In the genomic region with DNA sequence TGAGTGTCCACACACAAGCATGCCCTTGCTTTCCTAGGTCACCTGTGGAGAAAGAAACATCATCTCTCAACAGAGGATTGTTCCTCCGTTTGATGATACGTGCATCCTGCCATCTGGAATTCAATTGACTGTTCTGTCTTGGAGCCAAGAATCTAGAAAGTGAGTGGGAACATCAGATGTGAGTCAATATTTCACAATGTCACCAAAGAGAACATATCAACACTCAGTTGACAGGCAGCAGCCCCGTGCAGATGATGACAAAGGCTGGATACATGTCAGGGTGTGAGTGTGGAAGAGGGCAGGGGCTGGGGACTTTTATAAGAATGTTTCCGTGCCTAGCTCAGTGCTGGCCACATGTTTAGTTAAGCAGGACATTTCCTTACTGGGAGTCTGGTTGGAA, we compare ENCODE assay signal across 21 cellular contexts.
DNase-seq lines count a peak whose midpoint lies in the region; ATAC-seq and TF ChIP-seq lines count a peak whose summit lies in the region.
"Had no signal": no experiment of that assay in that cellular context is flagged by ENCODE, and none has a peak within 500 bp of the region (broad histone marks: within the 10 kb centered on the region; RNA-seq: fewer than 3 reads in every experiment).

No MANE protein-coding gene starts in this region.

- H3K9me3 Mint-ChIP-seq in activated CD8-positive, alpha-beta T cell treated with anti-CD3 and anti-CD28 coated beads for 36 hours, result no peaks in the 10 kb centered on the region
- H3K9me3 Mint-ChIP-seq: GM23338, neural crest cell had no signal

- H3K4me1 Mint-ChIP-seq in activated CD8-positive, alpha-beta T cell treated with anti-CD3 and anti-CD28 coated beads for 36 hours (ENCODE audit: low read depth), result no peaks in the 10 kb centered on the region
- H3K4me1 Mint-ChIP-seq: GM23338, neural crest cell had no signal

- CTCF ChIA-PET in activated CD8-positive, alpha-beta T cell treated with anti-CD3 and anti-CD28 coated beads for 36 hours (lab: Charles Lee), result interaction anchor here (1.5 to 2.0 kb wide), 2 partner anchors 10 to 104 kb away, joined by 3 to 7 read pairs; no protein-coding TSS in a partner anchor

- H3K4me3 Mint-ChIP-seq in activated CD8-positive, alpha-beta T cell treated with anti-CD3 and anti-CD28 coated beads for 36 hours, result no peak overlapping the region
- H3K4me3 Mint-ChIP-seq: GM23338, neural crest cell had no signal

- no peak overlapping the region for H3K4me3 ChIP-seq in epithelial cell of proximal tubule (ENCODE audit: low read depth, low read length)
- H3K4me3 ChIP-seq: adrenal gland, GM23338, heart right ventricle, tibial artery had no signal

- H3K36me3 Mint-ChIP-seq in activated CD8-positive, alpha-beta T cell treated with anti-CD3 and anti-CD28 coated beads for 36 hours (ENCODE audit: low read depth), result no peaks in the 10 kb centered on the region

- H3K27me3 Mint-ChIP-seq in activated CD8-positive, alpha-beta T cell treated with anti-CD3 and anti-CD28 coated beads for 36 hours, result peaks cover 2% of the 10 kb centered on the region

- no peak for TF ChIP-seq CTCF in epithelial cell of proximal tubule (conservative IDR thresholded peaks at IDR 0.05; ENCODE audit: low read depth, low read length)
- no peak for TF ChIP-seq CTCF in activated CD8-positive, alpha-beta T cell treated with anti-CD3 and anti-CD28 coated beads for 36 hours (IDR thresholded peaks at IDR 0.05)

- H3K27ac Mint-ChIP-seq in activated CD8-positive, alpha-beta T cell treated with anti-CD3 and anti-CD28 coated beads for 36 hours, result no peak overlapping the region
- H3K27ac Mint-ChIP-seq: GM23338 had no signal

- POLR2A ChIA-PET in activated CD8-positive, alpha-beta T cell treated with anti-CD3 and anti-CD28 coated beads for 36 hours (lab: Charles Lee), result no interaction called here

- intact Hi-C loops in activated CD8-positive, alpha-beta T cell treated with anti-CD3 and anti-CD28 coated beads for 36 hours (cut with micrococcal nuclease), result no loop called here

- ATAC-seq in HG03571 (IDR thresholded peaks at IDR 0.05; ENCODE audit: unreplicated experiment), result no peak
- no peak for ATAC-seq in HG03175 (IDR thresholded peaks at IDR 0.05; ENCODE audit: unreplicated experiment)
- ATAC-seq in activated CD8-positive, alpha-beta T cell treated with anti-CD3 and anti-CD28 coated beads for 36 hours, result no peak
- ATAC-seq: activated CD4-positive, CD25-positive, alpha-beta regulatory T cell treated with anti-CD3 and anti-CD28 coated beads, Interleukin-2, amount 50 U/mL, for 24 hours; GM23338 had no signal

- DNase-seq in GM04503 (ENCODE audit: low read depth) (peak; percentile 42), RPMI7951 (ENCODE audit: low read depth) (peak; percentile 20), epithelial cell of proximal tubule (ENCODE audit: low read depth) (peak; percentile 3), lung microvascular endothelial cell (ENCODE audit: low read depth in 2 of 2) (peak; percentile 35 to 71)
- no peak for DNase-seq in activated CD8-positive, alpha-beta memory T cell treated with anti-CD3 and anti-CD28 coated beads for 24 hours
- DNase-seq in activated CD8-positive, alpha-beta T cell treated with anti-CD3 and anti-CD28 coated beads for 36 hours, result no peak
- DNase-seq: heart right ventricle; islet precursor cell; mesendoderm; NCI-H1417 treated with DMSO at 0.1 percent for 48 hours; NCI-H2171 treated with DMSO at 0.1 percent for 48 hours; NK-92 treated with Interleukin-12 subunit alpha and Interleukin-12 subunit beta, amount 100 ng/mL, for 24 hours; retina; stimulated activated naive CD4-positive, alpha-beta T cell; tibial artery had no signal

Comparison
In these comparisons a context has a peak if more than half of its experiments do, and no peak if none do; other contexts are left out.
1. DNase-seq: peak in GM04503 (single experiment), RPMI7951 (single experiment), epithelial cell of proximal tubule (single experiment) and lung microvascular endothelial cell (2 of 2); none in activated CD8-positive, alpha-beta memory T cell treated with anti-CD3 and anti-CD28 coated beads for 24 hours (single experiment) and activated CD8-positive, alpha-beta T cell treated with anti-CD3 and anti-CD28 coated beads for 36 hours (single experiment).